ENCODE assay signal across 12 cellular contexts in genomic region chr22:31161386-31161785, GRCh38. TPM values are rescaled to one million over a fixed set of nuclear protein-coding genes. Genes with fewer than 3 reads are reported as not detected.
DNase-seq lines count a peak whose midpoint lies in the region; ATAC-seq, FAIRE-seq and TF ChIP-seq lines count a peak whose summit lies in the region.
"Had no signal": no experiment of that assay in that cellular context is flagged by ENCODE, and none has a peak within 500 bp of the region (broad histone marks: within the 10 kb centered on the region; RNA-seq: fewer than 3 reads in every experiment).

No MANE protein-coding gene starts in this region.

- peaks cover 3% of the 10 kb centered on the region for H3K79me1 ChIP-seq in neuronal stem cell (ENCODE audit: low read depth, low read length)

- H3K27me3 ChIP-seq in HUES64 (ENCODE audit: insufficient read depth, low read length) (peaks cover 28% of the 10 kb centered on the region), neuronal stem cell (ENCODE audit: control insufficient read depth in 3 of 3, insufficient read depth in 3 of 3, low read depth in 1 of 3, low read length in 3 of 3) (peaks cover 0 to 4% (median 2%) of the 10 kb centered on the region in 3 experiments)

- H3K9ac ChIP-seq in HUES64 (ENCODE audit: low read depth, low read length) = no peak overlapping the region
- H3K9ac ChIP-seq in neuronal stem cell (ENCODE audit: low read depth, low read length, poor library complexity) = no peak overlapping the region

- H3K4me3 ChIP-seq in A549 = no peak overlapping the region
- peak overlapping the region; percentile 90; the same call in 1 of the 2 replicates for H3K4me3 ChIP-seq in HUES64 (ENCODE audit: low read length)
- peak overlapping the region in 1 of 2 donors; percentile 65 for H3K4me3 ChIP-seq in neuronal stem cell (ENCODE audit: low read length in 2 of 2)

- TF ChIP-seq RAD21 in A549 (conservative IDR thresholded peaks at IDR 0.05 in 1 of 2, IDR thresholded peaks at IDR 0.05 in 1 of 2) = no peak

- FAIRE-seq in A549 (lab: Jason Lieb, UNC) = no peak

- H3K9me3 Mint-ChIP-seq in central memory CD8-positive, alpha-beta T cell = no peaks in the 10 kb centered on the region
- H3K9me3 Mint-ChIP-seq in naive thymus-derived CD8-positive, alpha-beta T cell = no peaks in the 10 kb centered on the region

- no peak overlapping the region for H2BK5ac ChIP-seq in neuronal stem cell (ENCODE audit: low read length)

- no peak overlapping the region for H4K91ac ChIP-seq in neuronal stem cell (ENCODE audit: low read depth, low read length, poor library complexity)

- H2BK12ac ChIP-seq in neuronal stem cell (ENCODE audit: low read length) = no peak overlapping the region

- H3K27ac Mint-ChIP-seq in central memory CD8-positive, alpha-beta T cell (ENCODE audit: low read depth) = peak overlapping the region; percentile 59
- H3K27ac Mint-ChIP-seq in naive thymus-derived CD8-positive, alpha-beta T cell = peak overlapping the region; percentile 71 to 100 (median 99)

- H3K4me3 Mint-ChIP-seq in central memory CD8-positive, alpha-beta T cell = peak overlapping the region; percentile 98
- peak overlapping the region; percentile 97 to 100 (median 100) for H3K4me3 Mint-ChIP-seq in naive thymus-derived CD8-positive, alpha-beta T cell

- H3K27ac ChIP-seq in A549 = no peak overlapping the region
- H3K27ac ChIP-seq in HUES64 (ENCODE audit: low read depth, low read length) = no peak overlapping the region
- H3K27ac ChIP-seq in neuronal stem cell (replicated peaks; ENCODE audit: low read length) = no peak overlapping the region

- H3K18ac ChIP-seq in neuronal stem cell (ENCODE audit: low read length) = no peak overlapping the region

- H3K23ac ChIP-seq in neuronal stem cell (ENCODE audit: low read depth, low read length, poor library complexity) = no peak overlapping the region

- no peak for TF ChIP-seq EP300 in A549 (IDR thresholded peaks at IDR 0.05)

- H3K4ac ChIP-seq in neuronal stem cell (ENCODE audit: low read length) = no peak overlapping the region

- H3K36me3 Mint-ChIP-seq in central memory CD8-positive, alpha-beta T cell (ENCODE audit: insufficient read depth) = peaks cover 12% of the 10 kb centered on the region
- peaks cover 0 to 33% (median 4%) of the 10 kb centered on the region in 3 donors for H3K36me3 Mint-ChIP-seq in naive thymus-derived CD8-positive, alpha-beta T cell

- H3K9me3 ChIP-seq in A549 (no peaks in the 10 kb centered on the region), HUES64 (ENCODE audit: insufficient read depth, low read depth, low read length) (no peaks in the 10 kb centered on the region), neuronal stem cell (replicated peaks in 1 of 2; ENCODE audit: control insufficient read depth in 2 of 2, insufficient read depth in 1 of 2, low read depth in 1 of 2, low read length in 2 of 2) (no peaks in the 10 kb centered on the region)

- H4K8ac ChIP-seq in neuronal stem cell (ENCODE audit: low read depth, low read length) = no peak overlapping the region

- H3K36me3 ChIP-seq in HUES64 (ENCODE audit: insufficient read depth, low read length) (peaks cover 14% of the 10 kb centered on the region), neuronal stem cell (replicated peaks in 1 of 2; ENCODE audit: control insufficient read depth in 2 of 2, insufficient read depth in 2 of 2, low read length in 2 of 2) (peaks cover 4 to 21% of the 10 kb centered on the region in 2 donors)

- DNase-seq in A549 (ENCODE audit: low read depth in 1 of 2, low spot score in 1 of 2) = no peak
- DNase-seq in central memory CD8-positive, alpha-beta T cell (ENCODE audit: low spot score in 2 of 2) = no peak
- no peak for DNase-seq in naive thymus-derived CD8-positive, alpha-beta T cell
- no peak for DNase-seq in AG08395 (ENCODE audit: low spot score)
- DNase-seq in stimulated activated CD4-positive, alpha-beta T cell treated with anti-CD3 and anti-CD28 coated beads, Interleukin-4, amount 100 ng/mL, for 24 hours = no peak
- no peak for DNase-seq in HuH-7 (ENCODE audit: low spot score)
- DNase-seq in neuronal stem cell (ENCODE audit: low spot score) = no peak
- DNase-seq: activated CD4-positive, CD25-positive, alpha-beta regulatory T cell; EL had no signal

- peaks cover 8% of the 10 kb centered on the region; the same call in 1 of the 3 replicates for H3K4me1 ChIP-seq in A549
- H3K4me1 ChIP-seq in HUES64 (ENCODE audit: insufficient read depth, low read length) = no peaks in the 10 kb centered on the region; the same call in 1 of the 2 replicates
- peaks cover 4 to 8% of the 10 kb centered on the region in 2 donors for H3K4me1 ChIP-seq in neuronal stem cell (ENCODE audit: control insufficient read depth in 2 of 2, insufficient read depth in 1 of 2, low read depth in 1 of 2, low read length in 2 of 2)

- POLR2A ChIA-PET in A549 (lab: Yijun Ruan, JAX) = no interaction called here
- POLR2A ChIA-PET in naive thymus-derived CD8-positive, alpha-beta T cell (lab: Charles Lee) = interaction anchor here (0.5 to 1.0 kb wide), 4 partner anchors 108 to 222 kb away, joined by 3 read pairs; no protein-coding TSS in a partner anchor

- no peak overlapping the region for H2AK5ac ChIP-seq in neuronal stem cell (ENCODE audit: low read depth, low read length)

- H2BK15ac ChIP-seq in neuronal stem cell (ENCODE audit: low read length) = no peak overlapping the region

- H3K14ac ChIP-seq in neuronal stem cell (ENCODE audit: low read length) = no peak overlapping the region

- no peak overlapping the region for H2AFZ ChIP-seq in neuronal stem cell (ENCODE audit: low read length)

- CTCF ChIA-PET in A549 (lab: Yijun Ruan, JAX) = interaction anchor here (1.0 to 1.9 kb wide), 4 partner anchors 11 to 113 kb away, joined by 3 to 4 read pairs (median 4); partner anchors contain the start of gene SELENOM

- no peak for TF ChIP-seq CTCF in A549 (IDR thresholded peaks at IDR 0.05)

- peak overlapping the region; percentile 78 for H3K4me2 ChIP-seq in A549
- H3K4me2 ChIP-seq in neuronal stem cell (ENCODE audit: insufficient read depth, low read length, poor library complexity, severe bottlenecking) = no peak overlapping the region

- peaks cover 40% of the 10 kb centered on the region for H3K4me1 Mint-ChIP-seq in central memory CD8-positive, alpha-beta T cell
- H3K4me1 Mint-ChIP-seq in naive thymus-derived CD8-positive, alpha-beta T cell = peaks cover 18 to 45% (median 41%) of the 10 kb centered on the region in 4 donors

- no peak for ATAC-seq in A549
- ATAC-seq in central memory CD8-positive, alpha-beta T cell (replicated peaks; ENCODE audit: extremely low read depth, poor library complexity, severe bottlenecking) = no peak
- ATAC-seq in naive thymus-derived CD8-positive, alpha-beta T cell = no peak

- H3K27me3 Mint-ChIP-seq in central memory CD8-positive, alpha-beta T cell = no peaks in the 10 kb centered on the region
- H3K27me3 Mint-ChIP-seq in naive thymus-derived CD8-positive, alpha-beta T cell = no peaks in the 10 kb centered on the region

- TF ChIP-seq POLR2A in A549 (IDR thresholded peaks at IDR 0.05; ENCODE audit: low read length) = no peak

- H2BK120ac ChIP-seq in neuronal stem cell (ENCODE audit: low read depth, low read length) = no peak overlapping the region

RNA-seq across cellular contexts. Expression of gene RNF185, which starts 1.4 kb away (rescaled TPM):
- 23.5 and 25.5 TPM in 2 replicates for polyA plus RNA-seq in A549 (2011; rRNA removed)
- polyA plus RNA-seq in A549 (2012; cell fraction: cytosol; rRNA removed) = 9.7 and 13.0 TPM in 2 replicates
- polyA plus RNA-seq in A549 (2012; cell fraction: nucleus; rRNA removed) = 7.3 and 10.0 TPM in 2 replicates
- 12.9 to 14.6 TPM (median 14.0 TPM) in 3 replicates for polyA plus RNA-seq in A549 (2017; fragmentation: RNase III; extraction: RNeasy Plus Mini Kit Qiagen cat#74134 plus additional on column Dnase treatment)
- 17.3 and 18.0 TPM in 2 replicates for polyA minus RNA-seq in A549 (2011; rRNA and poly(A)+ RNA removed)
- polyA plus RNA-seq in HUES64 (2013, experiment 1 of 2) = 19.2 TPM
- 21.9 TPM for polyA plus RNA-seq in HUES64 (2013, experiment 2 of 2)
- total RNA-seq in naive thymus-derived CD8-positive, alpha-beta T cell = 10 to 100 TPM; 21.0 to 21.8 TPM
- 10 to 100 TPM; 14.5 to 21.9 (median 17.5) TPM for polyA plus RNA-seq in naive thymus-derived CD8-positive, alpha-beta T cell
- 18.5 TPM for polyA plus RNA-seq in neuronal stem cell (2013, experiment 1 of 2)
- polyA plus RNA-seq in neuronal stem cell (2013, experiment 2 of 2) = 18.0 TPM

RNA-seq across cellular contexts. Expression of gene PLA2G3, which starts 21.1 kb away (rescaled TPM):
- polyA plus RNA-seq in A549 (2011; rRNA removed) (not detected in 2 replicates), A549 (2017; fragmentation: RNase III; extraction: RNeasy Plus Mini Kit Qiagen cat#74134 plus additional on column Dnase treatment) (not detected in 3 replicates)
- polyA plus RNA-seq in A549 (2012; cell fraction: cytosol; rRNA removed) = not detected in 2 replicates
- 0.02 TPM in 1 of 2 replicates, not detected in the other for polyA plus RNA-seq in A549 (2012; cell fraction: nucleus; rRNA removed)
- polyA minus RNA-seq in A549 (2011; rRNA and poly(A)+ RNA removed) = not detected in 2 replicates
- polyA plus RNA-seq in HUES64 (2013, experiment 1 of 2) = 16.8 TPM
- 18.3 TPM for polyA plus RNA-seq in HUES64 (2013, experiment 2 of 2)
- total RNA-seq in naive thymus-derived CD8-positive, alpha-beta T cell = not detected
- polyA plus RNA-seq in naive thymus-derived CD8-positive, alpha-beta T cell = not detected
- polyA plus RNA-seq in neuronal stem cell (2013, experiment 1 of 2) = 12.3 TPM
- polyA plus RNA-seq in neuronal stem cell (2013, experiment 2 of 2) = 11.3 TPM
- total RNA-seq: glomerular endothelial cell, M059J had no signal

RNA-seq across cellular contexts. Expression of gene INPP5J, which starts 38.6 kb away (rescaled TPM):
- 0.70 and 0.98 TPM in 2 replicates for polyA plus RNA-seq in A549 (2011; rRNA removed)
- polyA plus RNA-seq in A549 (2012; cell fraction: cytosol; rRNA removed) = 1.2 and 1.6 TPM in 2 replicates
- polyA plus RNA-seq in A549 (2012; cell fraction: nucleus; rRNA removed) = 7.6 and 9.2 TPM in 2 replicates
- 1.3 to 1.8 TPM (median 1.5 TPM) in 3 replicates for polyA plus RNA-seq in A549 (2017; fragmentation: RNase III; extraction: RNeasy Plus Mini Kit Qiagen cat#74134 plus additional on column Dnase treatment)
- 1.6 and 1.8 TPM in 2 replicates for polyA minus RNA-seq in A549 (2011; rRNA and poly(A)+ RNA removed)
- polyA plus RNA-seq in HUES64 (2013, experiment 1 of 2) = 1.9 TPM
- 2.1 TPM for polyA plus RNA-seq in HUES64 (2013, experiment 2 of 2)
- under 1 TPM; 0.33 to 0.47 TPM for total RNA-seq in naive thymus-derived CD8-positive, alpha-beta T cell
- polyA plus RNA-seq in naive thymus-derived CD8-positive, alpha-beta T cell = not detected
- 4.8 TPM for polyA plus RNA-seq in neuronal stem cell (2013, experiment 1 of 2)
- 4.6 TPM for polyA plus RNA-seq in neuronal stem cell (2013, experiment 2 of 2)

RNA-seq across cellular contexts. Expression of gene LIMK2, which starts 50.7 kb away (rescaled TPM):
- polyA plus RNA-seq in A549 (2011; rRNA removed) (3.1 and 4.9 TPM in 2 replicates), A549 (2017; fragmentation: RNase III; extraction: RNeasy Plus Mini Kit Qiagen cat#74134 plus additional on column Dnase treatment) (6.4 to 7.3 TPM (median 6.9 TPM) in 3 replicates)
- polyA plus RNA-seq in A549 (2012; cell fraction: cytosol; rRNA removed) = 2.4 and 2.8 TPM in 2 replicates
- 12.4 and 15.5 TPM in 2 replicates for polyA plus RNA-seq in A549 (2012; cell fraction: nucleus; rRNA removed)
- 4.8 and 6.3 TPM in 2 replicates for polyA minus RNA-seq in A549 (2011; rRNA and poly(A)+ RNA removed)
- polyA plus RNA-seq in HUES64 (2013, experiment 1 of 2) = 25.4 TPM
- 18.7 TPM for polyA plus RNA-seq in HUES64 (2013, experiment 2 of 2)
- total RNA-seq in naive thymus-derived CD8-positive, alpha-beta T cell = 10 to 100 TPM; 20.7 to 26.5 TPM
- 10 to 100 TPM in 2 of 3 donors, 1 to 10 TPM in 1; 7.4 to 21.0 (median 12.7) TPM for polyA plus RNA-seq in naive thymus-derived CD8-positive, alpha-beta T cell
- 27.2 TPM for polyA plus RNA-seq in neuronal stem cell (2013, experiment 1 of 2)
- polyA plus RNA-seq in neuronal stem cell (2013, experiment 2 of 2) = 24.6 TPM

RNA-seq across cellular contexts. Expression of gene SELENOM, which starts 54.0 kb away (rescaled TPM):
- polyA plus RNA-seq in A549 (2011; rRNA removed) (14.2 and 15.3 TPM in 2 replicates), A549 (2017; fragmentation: RNase III; extraction: RNeasy Plus Mini Kit Qiagen cat#74134 plus additional on column Dnase treatment) (46.4 to 50.2 TPM (median 46.5 TPM) in 3 replicates)
- polyA plus RNA-seq in A549 (2012; cell fraction: cytosol; rRNA removed) = 62.7 and 76.5 TPM in 2 replicates
- 82.5 and 94.7 TPM in 2 replicates for polyA plus RNA-seq in A549 (2012; cell fraction: nucleus; rRNA removed)
- 12.4 and 18.3 TPM in 2 replicates for polyA minus RNA-seq in A549 (2011; rRNA and poly(A)+ RNA removed)
- 12.2 TPM for polyA plus RNA-seq in HUES64 (2013, experiment 1 of 2)
- 18.4 TPM for polyA plus RNA-seq in HUES64 (2013, experiment 2 of 2)
- 10 to 100 TPM; 74.9 to 77.8 TPM for total RNA-seq in naive thymus-derived CD8-positive, alpha-beta T cell
- polyA plus RNA-seq in naive thymus-derived CD8-positive, alpha-beta T cell = 100 to 1,000 TPM; 114 to 142 (median 134) TPM
- 44.6 TPM for polyA plus RNA-seq in neuronal stem cell (2013, experiment 1 of 2)
- polyA plus RNA-seq in neuronal stem cell (2013, experiment 2 of 2) = 40.6 TPM
